In the genomic region with DNA sequence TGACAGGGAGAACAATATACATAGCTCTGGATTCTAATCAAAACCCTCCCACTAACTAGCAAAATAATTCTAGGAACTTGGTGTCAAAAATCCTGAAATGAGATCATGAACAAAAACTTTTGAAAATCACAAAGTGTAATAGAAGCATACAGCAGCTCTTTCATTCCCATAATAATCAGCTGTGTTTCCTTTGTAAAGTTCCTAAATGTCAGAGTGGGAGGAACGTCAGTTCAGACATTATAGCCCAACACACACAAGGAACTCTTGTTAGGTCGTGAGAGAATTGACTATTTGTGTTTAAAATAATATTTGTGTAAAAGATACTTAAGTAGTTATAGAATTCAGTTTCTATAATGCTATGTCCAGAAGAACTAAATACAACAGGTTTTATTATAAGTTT, we compare ENCODE assay signal across 1 cellular context.
TF ChIP-seq lines count a peak whose summit lies in the region.

No MANE protein-coding gene starts in this region.

TF ChIP-seq in IMR-90, 13 proteins besides CTCF, POLR2A, EP300 and RAD21:
- TF ChIP-seq MAZ (IDR thresholded peaks at IDR 0.05; ENCODE audit: borderline replicate concordance, low read depth, low read length) = no peak
- no peak for TF ChIP-seq CHD1 (IDR thresholded peaks at IDR 0.05; ENCODE audit: low read depth, low read length)
- TF ChIP-seq, protein P1, sequence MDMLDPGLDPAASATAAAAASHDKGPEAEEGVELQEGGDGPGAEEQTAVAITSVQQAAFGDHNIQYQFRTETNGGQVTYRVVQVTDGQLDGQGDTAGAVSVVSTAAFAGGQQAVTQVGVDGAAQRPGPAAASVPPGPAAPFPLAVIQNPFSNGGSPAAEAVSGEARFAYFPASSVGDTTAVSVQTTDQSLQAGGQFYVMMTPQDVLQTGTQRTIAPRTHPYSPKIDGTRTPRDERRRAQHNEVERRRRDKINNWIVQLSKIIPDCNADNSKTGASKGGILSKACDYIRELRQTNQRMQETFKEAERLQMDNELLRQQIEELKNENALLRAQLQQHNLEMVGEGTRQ (IDR thresholded peaks at IDR 0.05; ENCODE audit: low read depth, low read length) = no peak
- TF ChIP-seq SMC3 (IDR thresholded peaks at IDR 0.05; ENCODE audit: low read depth, low read length) = no peak
